12 cellular contexts compared by ENCODE assay signal in the genomic region with DNA sequence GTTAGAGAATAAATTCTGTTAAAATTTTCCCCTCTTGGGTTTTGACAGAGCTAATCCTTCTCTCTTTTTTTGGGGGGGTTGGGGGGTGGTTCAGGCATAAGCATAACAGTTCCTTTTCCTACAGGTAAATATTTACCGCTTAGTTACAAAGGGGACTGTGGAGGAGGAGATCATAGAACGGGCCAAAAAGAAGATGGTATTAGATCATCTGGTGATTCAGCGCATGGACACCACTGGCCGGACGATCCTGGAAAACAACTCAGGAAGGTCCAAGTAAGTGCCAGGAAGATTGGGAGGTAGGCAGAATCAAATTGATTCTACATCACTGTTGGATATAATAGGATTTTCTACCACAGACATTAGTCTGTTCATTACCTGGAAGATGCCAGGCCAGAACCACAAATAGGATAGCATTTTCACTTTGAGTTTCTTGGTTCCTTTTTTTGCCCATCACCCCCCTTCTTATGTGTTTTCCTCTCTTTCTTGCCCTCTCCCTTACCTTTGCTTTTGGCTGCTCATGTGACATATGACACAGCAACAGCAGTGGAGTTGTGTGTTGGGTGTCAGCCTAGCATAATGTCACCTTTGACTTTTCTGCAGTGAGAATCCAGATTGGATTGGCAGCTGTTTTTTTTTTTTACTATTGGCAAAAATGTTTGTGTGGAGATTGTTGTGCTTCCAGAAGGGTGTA.
DNase-seq lines count a peak whose midpoint lies in the region; ATAC-seq and TF ChIP-seq lines count a peak whose summit lies in the region.
"Had no signal": no experiment of that assay in that cellular context is flagged by ENCODE, and none has a peak within 500 bp of the region (broad histone marks: within the 10 kb centered on the region; RNA-seq: fewer than 3 reads in every experiment).

No MANE protein-coding gene starts in this region.

- ATAC-seq in HG03442 (IDR thresholded peaks at IDR 0.05; ENCODE audit: unreplicated experiment), result peak; percentile 47
- ATAC-seq: activated CD8-positive, alpha-beta memory T cell treated with anti-CD3 and anti-CD28 coated beads, Interleukin-2, amount 10 ng/mL, durations not matched to agents 7 days and 5 days; upper lobe of right lung had no signal

- no peaks in the 10 kb centered on the region for H3K9me3 ChIP-seq in muscle layer of duodenum (ENCODE audit: control insufficient read depth in 1 of 2, low read length in 2 of 2)
- H3K9me3 ChIP-seq: prostate gland, upper lobe of right lung had no signal

- H3K36me3 ChIP-seq in brain microvascular endothelial cell (replicated peaks), result peaks cover 81% of the 10 kb centered on the region
- peaks cover 58 to 63% of the 10 kb centered on the region in 2 donors for H3K36me3 ChIP-seq in muscle layer of duodenum (ENCODE audit: control insufficient read depth in 1 of 2, insufficient read depth in 2 of 2, low read length in 2 of 2)

- DNase-seq in ELR (ENCODE audit: low read depth), result peak; percentile 43
- DNase-seq in brain microvascular endothelial cell, result no peak
- no peak for DNase-seq in GM19240 (ENCODE audit: insufficient read length, low spot score)
- no peak for DNase-seq in NCI-H748 (lab: John Stamatoyannopoulos, UW; ENCODE audit: unreplicated experiment)
- DNase-seq in COLO668 (lab: John Stamatoyannopoulos, UW; ENCODE audit: unreplicated experiment), result no peak
- DNase-seq in 8988T, result no peak
- DNase-seq: activated CD8-positive, alpha-beta memory T cell treated with anti-CD3 and anti-CD28 coated beads, Interleukin-2, amount 10 ng/mL, durations not matched to agents 7 days and 5 days; NCI-H1048; upper lobe of right lung had no signal

- no peak overlapping the region for H3K4me3 ChIP-seq in brain microvascular endothelial cell (ENCODE audit: low read depth, low read length)
- H3K4me3 ChIP-seq in muscle layer of duodenum (ENCODE audit: low read depth in 1 of 2, low read length in 2 of 2), result no peak overlapping the region
- H3K4me3 ChIP-seq: prostate gland, upper lobe of right lung had no signal

- no peaks in the 10 kb centered on the region for H3K27me3 ChIP-seq in brain microvascular endothelial cell (replicated peaks)
- no peaks in the 10 kb centered on the region for H3K27me3 ChIP-seq in muscle layer of duodenum (ENCODE audit: low read depth, low read length)
- H3K27me3 ChIP-seq: upper lobe of right lung had no signal

- TF ChIP-seq CTCF in brain microvascular endothelial cell (IDR thresholded peaks at IDR 0.05; ENCODE audit: low read depth, low read length, missing control alignments), result no peak

- H3K4me1 ChIP-seq in muscle layer of duodenum (ENCODE audit: control insufficient read depth in 1 of 2, insufficient read depth in 2 of 2, low read length in 2 of 2), result peaks cover 0 to 27% of the 10 kb centered on the region in 2 donors
- H3K4me1 ChIP-seq: prostate gland, upper lobe of right lung had no signal

- H3K27ac ChIP-seq in brain microvascular endothelial cell (peak overlapping the region; percentile 21), muscle layer of duodenum (ENCODE audit: low read length) (peak overlapping the region; percentile 52)
- H3K27ac ChIP-seq: prostate gland, upper lobe of right lung had no signal

- in situ Hi-C loops in brain microvascular endothelial cell (cut with HindIII; ENCODE audit: low pct_ligation_motif_present, low sequenced_read_pairs), result no loop called here
